In genomic region chrX:129980540-129981206, GRCh38 we compare ENCODE assay signal across 9 cellular contexts. TPM values are rescaled to one million over a fixed set of nuclear protein-coding genes. Genes with fewer than 3 reads are reported as not detected.
DNase-seq lines count a peak whose midpoint lies in the region; ATAC-seq and TF ChIP-seq lines count a peak whose summit lies in the region.
"Had no signal": no experiment of that assay in that cellular context is flagged by ENCODE, and none has a peak within 500 bp of the region (broad histone marks: within the 10 kb centered on the region; RNA-seq: fewer than 3 reads in every experiment).

No MANE protein-coding gene starts in this region.

- DNase-seq in BE2C: peak; percentile 20
- DNase-seq in activated naive CD4-positive, alpha-beta T cell treated with anti-CD3 and anti-CD28 coated beads for 36 hours: peak; percentile 7
- peak; percentile 12 to 63 for DNase-seq in stimulated activated effector memory CD8-positive, alpha-beta T cell treated with anti-CD3 and anti-CD28 coated beads, Interleukin-12 subunit alpha, Interleukin-12 subunit beta, amount 100 ng/mL, for 72 hours (ENCODE audit: low spot score in 2 of 2)
- DNase-seq in activated T-helper 2 cell treated with anti-CD3 and anti-CD28 coated beads, Interferon-gamma antibody, Interleukin-2, Interleukin-4, amounts not matched to agents 10 μg/mL and 5 μg/mL and 100 μg/mL, durations not matched to agents 14 hours and 24 hours and 36 hours (ENCODE audit: low spot score): no peak

- TF ChIP-seq CTCF in BE2C (IDR thresholded peaks at IDR 0.05; ENCODE audit: low read depth, low read length): no peak

- H3K4me1 Mint-ChIP-seq in activated naive CD4-positive, alpha-beta T cell treated with anti-CD3 and anti-CD28 coated beads for 36 hours (ENCODE audit: low read depth): peaks cover 12% of the 10 kb centered on the region
- H3K4me1 Mint-ChIP-seq in stimulated activated effector memory CD8-positive, alpha-beta T cell treated with anti-CD3 and anti-CD28 coated beads, Interleukin-12 subunit alpha, Interleukin-12 subunit beta, amount 100 ng/mL, for 72 hours: peaks cover 11% of the 10 kb centered on the region
- H3K4me1 Mint-ChIP-seq in activated T-helper 2 cell treated with anti-CD3 and anti-CD28 coated beads, Interferon-gamma antibody, Interleukin-2, Interleukin-4, amounts not matched to agents 10 μg/mL and 5 μg/mL and 100 μg/mL, durations not matched to agents 14 hours and 24 hours and 36 hours (ENCODE audit: low read depth): peaks cover 14% of the 10 kb centered on the region

- no peak overlapping the region for H3K4me3 Mint-ChIP-seq in activated naive CD4-positive, alpha-beta T cell treated with anti-CD3 and anti-CD28 coated beads for 36 hours
- no peak overlapping the region for H3K4me3 Mint-ChIP-seq in stimulated activated effector memory CD8-positive, alpha-beta T cell treated with anti-CD3 and anti-CD28 coated beads, Interleukin-12 subunit alpha, Interleukin-12 subunit beta, amount 100 ng/mL, for 72 hours
- no peak overlapping the region for H3K4me3 Mint-ChIP-seq in activated T-helper 2 cell treated with anti-CD3 and anti-CD28 coated beads, Interferon-gamma antibody, Interleukin-2, Interleukin-4, amounts not matched to agents 10 μg/mL and 5 μg/mL and 100 μg/mL, durations not matched to agents 14 hours and 24 hours and 36 hours (ENCODE audit: low read depth)

- no peaks in the 10 kb centered on the region for H3K36me3 ChIP-seq in BE2C
- H3K36me3 ChIP-seq in HUES6 (ENCODE audit: control insufficient read depth, insufficient read depth, low read length): no peaks in the 10 kb centered on the region
- no peaks in the 10 kb centered on the region for H3K36me3 ChIP-seq in iPS-18a (ENCODE audit: control insufficient read depth, low read depth, low read length)

- intact Hi-C loops in activated naive CD4-positive, alpha-beta T cell treated with anti-CD3 and anti-CD28 coated beads for 36 hours (cut with micrococcal nuclease): loop anchor here (5.0 to 10.0 kb wide), 3 partner anchors 142 to 1834 kb away; partner anchors contain the start of gene ENOX2
- intact Hi-C loops in activated T-helper 2 cell treated with anti-CD3 and anti-CD28 coated beads, Interferon-gamma antibody, Interleukin-2, Interleukin-4, amounts not matched to agents 10 μg/mL and 5 μg/mL and 100 μg/mL, durations not matched to agents 14 hours and 24 hours and 36 hours (cut with micrococcal nuclease): loop anchor here (5.0 kb wide), 1 partner anchor 42 kb away; no protein-coding TSS in a partner anchor

- H3K27ac ChIP-seq in HUES6 (ENCODE audit: low read depth, low read length) (no peak overlapping the region), iPS-18a (ENCODE audit: low read length) (no peak overlapping the region)

- no peaks in the 10 kb centered on the region for H3K9me3 ChIP-seq in BE2C
- no peaks in the 10 kb centered on the region for H3K9me3 ChIP-seq in HUES6 (ENCODE audit: control insufficient read depth, insufficient read depth, low read depth, low read length)
- peaks cover 3% of the 10 kb centered on the region for H3K9me3 ChIP-seq in iPS-18a (ENCODE audit: control insufficient read depth, low read depth, low read length)

- H3K9ac ChIP-seq in HUES6 (ENCODE audit: low read length) (no peak overlapping the region), iPS-18a (ENCODE audit: low read length) (no peak overlapping the region)

- H3K4me1 ChIP-seq in BE2C (no peaks in the 10 kb centered on the region), HUES6 (ENCODE audit: control insufficient read depth, insufficient read depth, low read length) (peaks cover 5% of the 10 kb centered on the region; the same call in 1 of the 2 replicates), iPS-18a (ENCODE audit: control insufficient read depth, low read depth, low read length) (no peaks in the 10 kb centered on the region)

- H3K4me3 ChIP-seq in BE2C (ENCODE audit: low read depth, low read length): peak overlapping the region; percentile 56
- H3K4me3 ChIP-seq in HUES6 (ENCODE audit: low read depth, low read length): peak overlapping the region; percentile 81
- peak overlapping the region; percentile 50 for H3K4me3 ChIP-seq in iPS-18a (ENCODE audit: low read length)

- ATAC-seq in stimulated activated effector memory CD8-positive, alpha-beta T cell treated with anti-CD3 and anti-CD28 coated beads, Interleukin-12 subunit alpha, Interleukin-12 subunit beta, amount 100 ng/mL, for 72 hours: peak; percentile 14
- ATAC-seq in GM19023 (IDR thresholded peaks at IDR 0.05; ENCODE audit: unreplicated experiment): no peak
- no peak for ATAC-seq in HG03565 (IDR thresholded peaks at IDR 0.05; ENCODE audit: unreplicated experiment)

- H3K36me3 Mint-ChIP-seq in activated naive CD4-positive, alpha-beta T cell treated with anti-CD3 and anti-CD28 coated beads for 36 hours (ENCODE audit: low read depth): no peaks in the 10 kb centered on the region
- H3K36me3 Mint-ChIP-seq in stimulated activated effector memory CD8-positive, alpha-beta T cell treated with anti-CD3 and anti-CD28 coated beads, Interleukin-12 subunit alpha, Interleukin-12 subunit beta, amount 100 ng/mL, for 72 hours: peaks cover 10% of the 10 kb centered on the region
- no peaks in the 10 kb centered on the region for H3K36me3 Mint-ChIP-seq in activated T-helper 2 cell treated with anti-CD3 and anti-CD28 coated beads, Interferon-gamma antibody, Interleukin-2, Interleukin-4, amounts not matched to agents 10 μg/mL and 5 μg/mL and 100 μg/mL, durations not matched to agents 14 hours and 24 hours and 36 hours (ENCODE audit: low read depth)

- H3K9me3 Mint-ChIP-seq in activated naive CD4-positive, alpha-beta T cell treated with anti-CD3 and anti-CD28 coated beads for 36 hours: no peaks in the 10 kb centered on the region
- H3K9me3 Mint-ChIP-seq in stimulated activated effector memory CD8-positive, alpha-beta T cell treated with anti-CD3 and anti-CD28 coated beads, Interleukin-12 subunit alpha, Interleukin-12 subunit beta, amount 100 ng/mL, for 72 hours: no peaks in the 10 kb centered on the region
- no peaks in the 10 kb centered on the region for H3K9me3 Mint-ChIP-seq in activated T-helper 2 cell treated with anti-CD3 and anti-CD28 coated beads, Interferon-gamma antibody, Interleukin-2, Interleukin-4, amounts not matched to agents 10 μg/mL and 5 μg/mL and 100 μg/mL, durations not matched to agents 14 hours and 24 hours and 36 hours
- H3K9me3 Mint-ChIP-seq: activated naive CD4-positive, alpha-beta T cell treated with anti-CD3 and anti-CD28 coated beads, Interleukin-2, amount 50 U/mL, for 72 hours had no signal

- no peaks in the 10 kb centered on the region for H3K27me3 Mint-ChIP-seq in activated naive CD4-positive, alpha-beta T cell treated with anti-CD3 and anti-CD28 coated beads for 36 hours (ENCODE audit: low read depth)
- H3K27me3 Mint-ChIP-seq in activated T-helper 2 cell treated with anti-CD3 and anti-CD28 coated beads, Interferon-gamma antibody, Interleukin-2, Interleukin-4, amounts not matched to agents 10 μg/mL and 5 μg/mL and 100 μg/mL, durations not matched to agents 14 hours and 24 hours and 36 hours (ENCODE audit: low read depth): peaks cover 15% of the 10 kb centered on the region

- CTCF ChIA-PET in activated naive CD4-positive, alpha-beta T cell treated with anti-CD3 and anti-CD28 coated beads for 36 hours (lab: Charles Lee): no interaction called here

- H3K27me3 ChIP-seq in BE2C: peaks cover 7% of the 10 kb centered on the region
- H3K27me3 ChIP-seq in HUES6 (ENCODE audit: control insufficient read depth, insufficient read depth, low read length): peaks cover 75% of the 10 kb centered on the region
- H3K27me3 ChIP-seq in iPS-18a (ENCODE audit: control insufficient read depth, insufficient read depth, low read length): peaks cover 54% of the 10 kb centered on the region

- H3K27ac Mint-ChIP-seq in activated naive CD4-positive, alpha-beta T cell treated with anti-CD3 and anti-CD28 coated beads for 36 hours: no peak overlapping the region
- H3K27ac Mint-ChIP-seq in stimulated activated effector memory CD8-positive, alpha-beta T cell treated with anti-CD3 and anti-CD28 coated beads, Interleukin-12 subunit alpha, Interleukin-12 subunit beta, amount 100 ng/mL, for 72 hours: no peak overlapping the region
- no peak overlapping the region for H3K27ac Mint-ChIP-seq in activated T-helper 2 cell treated with anti-CD3 and anti-CD28 coated beads, Interferon-gamma antibody, Interleukin-2, Interleukin-4, amounts not matched to agents 10 μg/mL and 5 μg/mL and 100 μg/mL, durations not matched to agents 14 hours and 24 hours and 36 hours

RNA-seq across cellular contexts. Expression of gene BCORL1, which starts 1.8 kb away (rescaled TPM):
- 4.8 TPM for polyA plus RNA-seq in BE2C (2012; ENCODE audit: insufficient read depth, insufficient read length, low read depth)
- total RNA-seq in activated naive CD4-positive, alpha-beta T cell treated with anti-CD3 and anti-CD28 coated beads for 36 hours: 1 to 10 TPM; 3.6 to 4.1 TPM
- 14.9 and 16.2 TPM in 2 replicates for total RNA-seq in activated T-helper 2 cell treated with anti-CD3 and anti-CD28 coated beads, Interferon-gamma antibody, Interleukin-2, Interleukin-4, amounts not matched to agents 10 μg/mL and 5 μg/mL and 100 μg/mL, durations not matched to agents 14 hours and 24 hours and 36 hours
